In genomic region chr18:62347091-62347506, GRCh38 we compare ENCODE assay signal across 19 cellular contexts. TPM values are rescaled to one million over a fixed set of nuclear protein-coding genes. Genes with fewer than 3 reads are reported as not detected.
DNase-seq lines count a peak whose midpoint lies in the region; ATAC-seq, FAIRE-seq and TF ChIP-seq lines count a peak whose summit lies in the region.
"Had no signal": no experiment of that assay in that cellular context is flagged by ENCODE, and none has a peak within 500 bp of the region (broad histone marks: within the 10 kb centered on the region; RNA-seq: fewer than 3 reads in every experiment).

No MANE protein-coding gene starts in this region.

- H3K36me3 ChIP-seq in HEK293 (ENCODE audit: control insufficient read depth in 2 of 2, insufficient read depth in 1 of 2, low read length in 2 of 2): peaks cover 5 to 9% of the 10 kb centered on the region in 2 experiments; a peak in 2 of 3 replicates
- H3K36me3 ChIP-seq: thoracic aorta, WERI-Rb-1 had no signal

- CTCF ChIA-PET in HEK293 (lab: Yijun Ruan, JAX): interaction anchor here (0.6 to 1.2 kb wide), 4 partner anchors 21 to 243 kb away, joined by 3 read pairs; no protein-coding TSS in a partner anchor

- no peak for FAIRE-seq in GM12891 (lab: Jason Lieb, UNC)

- intact Hi-C loops in left colon (cut with DNase I, micrococcal nuclease): no loop called here

- TF ChIP-seq POLR2A in GM18505 (IDR thresholded peaks at IDR 0.05; ENCODE audit: borderline replicate concordance, extremely low read depth, insufficient read depth, insufficient read length) (no peak), GM12891 (IDR thresholded peaks at IDR 0.05; ENCODE audit: low read depth, low read length) (no peak)

- TF ChIP-seq CTCF in HEK293 (tag by site-specific recombination; IDR thresholded peaks at IDR 0.05): no peak

- DNase-seq in astrocyte of the hippocampus (ENCODE audit: low read depth, low spot score) (peak; percentile 47), left colon (no peak), GM12891 (ENCODE audit: insufficient read length, low spot score) (no peak)
- no peak for DNase-seq in activated effector memory CD4-positive, alpha-beta T cell treated with Interleukin-2 at 50 U/mL for 16 hours
- DNase-seq: anterior cingulate cortex; CD8-positive, alpha-beta memory T cell; DMS79 treated with DMSO at 0.1 percent for 48 hours; effector memory CD4-positive, alpha-beta T cell; NCI-H2171; NCI-H526 treated with DMSO at 0.1 percent for 48 hours; SHP77; T-cell; WERI-Rb-1 had no signal

- no peak overlapping the region for H3K4me3 ChIP-seq in HEK293 (ENCODE audit: low read depth, low read length)
- H3K4me3 ChIP-seq: thoracic aorta had no signal

- POLR2A ChIA-PET in HEK293 (lab: Yijun Ruan, JAX): no interaction called here

- no peaks in the 10 kb centered on the region for H3K9me3 ChIP-seq in HEK293 (ENCODE audit: control insufficient read depth, insufficient read depth, low read depth, low read length)
- H3K9me3 ChIP-seq: thoracic aorta had no signal

- peak; percentile 34 for ATAC-seq in GM18868 (IDR thresholded peaks at IDR 0.05; ENCODE audit: unreplicated experiment)
- ATAC-seq in left colon: peak; percentile 2
- ATAC-seq in GM18505 (IDR thresholded peaks at IDR 0.05; ENCODE audit: unreplicated experiment): no peak
- ATAC-seq: sciatic nerve; stimulated activated memory B cell treated with anti-CD40 and anti-IgM and Interleukin-4, amounts not matched to agents 10 μg/mL and 1 μg/mL and 100 μg/mL, for 72 hours had no signal

- no peaks in the 10 kb centered on the region; the same call in 1 of the 2 replicates for H3K4me1 ChIP-seq in HEK293 (ENCODE audit: control insufficient read depth, insufficient read depth, low read length)

- H3K27ac ChIP-seq in HEK293 (ENCODE audit: extremely low read depth, low read depth, low read length): no peak overlapping the region
- H3K27ac ChIP-seq: thoracic aorta, WERI-Rb-1 had no signal

TF ChIP-seq in HEK293, 187 proteins besides CTCF, POLR2A, EP300 and RAD21:
- TF ChIP-seq ZFP37 (tag by site-specific recombination; IDR thresholded peaks at IDR 0.05): no peak
- TF ChIP-seq ZBTB44 (tag by site-specific recombination; IDR thresholded peaks at IDR 0.05): 0 out of 2 replicates have a peak, but pooled peaks have one; percentile 23
- peak; percentile 58; the same call in 1 of the 2 replicates for TF ChIP-seq ZNF10 (tag by site-specific recombination; IDR thresholded peaks at IDR 0.05)
TF ChIP-seq in HEK293: peak in this region for 2.

TF ChIP-seq in GM12891, 5 proteins besides CTCF, POLR2A, EP300 and RAD21:
- TF ChIP-seq POU2F2 (IDR thresholded peaks at IDR 0.05; ENCODE audit: low read depth, low read length): no peak
- TF ChIP-seq TAF1 (IDR thresholded peaks at IDR 0.05; ENCODE audit: low read depth, low read length): no peak
- no peak for TF ChIP-seq POLR2AphosphoS5 (IDR thresholded peaks at IDR 0.05; ENCODE audit: low read depth, low read length)
- no peak for TF ChIP-seq SPI1 (IDR thresholded peaks at IDR 0.05; ENCODE audit: low read depth, low read length)
- no peak for TF ChIP-seq PAX5 (IDR thresholded peaks at IDR 0.05; ENCODE audit: insufficient read depth, low read length, severe bottlenecking)

RNA-seq across cellular contexts. Expression of gene TNFRSF11A, which starts 22.0 kb away (rescaled TPM):
- 10 to 100 TPM; 56.2 to 83.3 TPM for total RNA-seq in left colon
- polyA plus RNA-seq in GM12891 (2012; ENCODE audit: low read depth, missing spikeins): 1.2 TPM
